Comparison of ENCODE assay signal across 1 cellular context in genomic region chr3:39184081-39184967, GRCh38.
TF ChIP-seq lines count a peak whose summit lies in the region.

No MANE protein-coding gene starts in this region.

TF ChIP-seq in HepG2, 621 proteins besides CTCF, POLR2A, EP300 and RAD21 (continued from another document):
- no peak for TF ChIP-seq IRF1 (CRISPR knock-in tag; IDR thresholded peaks at IDR 0.05; ENCODE audit: low read depth)
- peak; percentile 61 for TF ChIP-seq NR2F6 (IDR thresholded peaks at IDR 0.05)
- TF ChIP-seq NR2F6 (CRISPR knock-in tag; IDR thresholded peaks at IDR 0.05) = peak; percentile 54
- TF ChIP-seq REXO4 (CRISPR knock-in tag; IDR thresholded peaks at IDR 0.05; ENCODE audit: borderline replicate concordance) = no peak
- no peak for TF ChIP-seq YY1 (IDR thresholded peaks at IDR 0.05; ENCODE audit: insufficient read depth, insufficient replicate concordance, low read depth, low read length)
- TF ChIP-seq FOSL2 (CRISPR knock-in tag; IDR thresholded peaks at IDR 0.05) = no peak
- 0 out of 2 replicates have a peak, but pooled peaks have one; percentile 28 for TF ChIP-seq NR2C2 (CRISPR knock-in tag; IDR thresholded peaks at IDR 0.05; ENCODE audit: borderline replicate concordance)
- TF ChIP-seq ZNF263 (CRISPR knock-in tag; IDR thresholded peaks at IDR 0.05) = 0 out of 2 replicates have a peak, but pooled peaks have one; percentile 15
- peak; percentile 44 to 53; a peak in 1 of 4 replicates for TF ChIP-seq NR2F1 (CRISPR knock-in tag; IDR thresholded peaks at IDR 0.05)
